ENCODE assay signal across 8 cellular contexts in genomic region chr11:64298966-64299846, GRCh38. TPM values are rescaled to one million over a fixed set of nuclear protein-coding genes. Genes with fewer than 3 reads are reported as not detected.
DNase-seq lines count a peak whose midpoint lies in the region; ATAC-seq and TF ChIP-seq lines count a peak whose summit lies in the region.

No MANE protein-coding gene starts in this region.

- peaks cover 44% of the 10 kb centered on the region for H3K4me1 ChIP-seq in suprapubic skin

- no peaks in the 10 kb centered on the region for H3K36me3 ChIP-seq in suprapubic skin

- no peak for TF ChIP-seq EP300 in suprapubic skin (IDR thresholded peaks at IDR 0.05)

- no peak for TF ChIP-seq POLR2A in suprapubic skin (IDR thresholded peaks at IDR 0.05)

- H3K36me3 Mint-ChIP-seq in central memory CD8-positive, alpha-beta T cell (ENCODE audit: insufficient read depth): peaks cover 6% of the 10 kb centered on the region

- H3K4me3 Mint-ChIP-seq in central memory CD8-positive, alpha-beta T cell: peak overlapping the region; percentile 76

- H3K4me3 ChIP-seq in suprapubic skin: peak overlapping the region; percentile 54

- ATAC-seq in central memory CD8-positive, alpha-beta T cell (replicated peaks; ENCODE audit: extremely low read depth, poor library complexity, severe bottlenecking): no peak
- no peak for ATAC-seq in GM18858 (IDR thresholded peaks at IDR 0.05; ENCODE audit: unreplicated experiment)
- ATAC-seq in activated CD4-positive, CD25-positive, alpha-beta regulatory T cell treated with anti-CD3 and anti-CD28 coated beads, Interleukin-2, amount 50 U/mL, for 24 hours: no peak

- WGBS in suprapubic skin: 6% methylated on average over 23 of the region's 60 CpGs

- H3K27ac ChIP-seq in suprapubic skin: peak overlapping the region; percentile 64

- peaks cover 70% of the 10 kb centered on the region for H3K27me3 Mint-ChIP-seq in central memory CD8-positive, alpha-beta T cell

- no peaks in the 10 kb centered on the region for H3K9me3 ChIP-seq in suprapubic skin

- no peak overlapping the region for H3K27ac Mint-ChIP-seq in central memory CD8-positive, alpha-beta T cell (ENCODE audit: low read depth)

- DNase-seq in NCI-H1417 (lab: John Stamatoyannopoulos, UW) (peak in 2 of 3 experiments; percentile 50 to 59), NCI-H1417 treated with DMSO at 0.1 percent for 48 hours (lab: John Stamatoyannopoulos, UW) (no peak), medulla oblongata (ENCODE audit: extremely low spot score) (peak; percentile 73), suprapubic skin (ENCODE audit: low spot score in 2 of 2) (no peak), ecto neural progenitor cell (ENCODE audit: low spot score) (no peak)
- no peak for DNase-seq in central memory CD8-positive, alpha-beta T cell (ENCODE audit: low spot score in 2 of 2)

- H3K9me3 Mint-ChIP-seq in central memory CD8-positive, alpha-beta T cell: no peaks in the 10 kb centered on the region

- peaks cover 15% of the 10 kb centered on the region for H3K4me1 Mint-ChIP-seq in central memory CD8-positive, alpha-beta T cell

- TF ChIP-seq CTCF in suprapubic skin (IDR thresholded peaks at IDR 0.05): no peak

- peaks cover 46% of the 10 kb centered on the region for H3K27me3 ChIP-seq in suprapubic skin

RNA-seq across cellular contexts. Expression of gene CATSPERZ, which starts 1.0 kb away (rescaled TPM):
- not detected for total RNA-seq in suprapubic skin

RNA-seq across cellular contexts. Expression of gene ESRRA, which starts 6.1 kb away (rescaled TPM):
- total RNA-seq in suprapubic skin: 10 to 100 TPM; 65.0 to 93.6 (median 74.3) TPM

RNA-seq across cellular contexts. Expression of gene KCNK4, which starts 8.1 kb away (rescaled TPM):
- total RNA-seq in suprapubic skin: not detected

RNA-seq across cellular contexts. Expression of gene GPR137, which starts 13.6 kb away (rescaled TPM):
- total RNA-seq in suprapubic skin: 10 to 100 TPM; 17.8 to 30.0 (median 19.7) TPM

RNA-seq across cellular contexts. Expression of gene BAD, which starts 14.7 kb away (rescaled TPM):
- total RNA-seq in suprapubic skin: 10 to 100 TPM; 57.1 to 71.9 (median 64.4) TPM

Comparison
In these comparisons a context has a peak if more than half of its experiments do, and no peak if none do; other contexts are left out.
1. DNase-seq: peak in NCI-H1417 (2 of 3) and medulla oblongata (single experiment); none in NCI-H1417 treated with DMSO at 0.1 percent for 48 hours (single experiment), central memory CD8-positive, alpha-beta T cell (0 of 2), suprapubic skin (0 of 2) and ecto neural progenitor cell (single experiment).